In genomic region chr11:15906481-15907035, GRCh38 we compare ENCODE assay signal across 18 cellular contexts.
A peak's percentile ranks its signal among the peaks of the same experiment; 100 is the strongest.
DNase-seq lines count a peak whose midpoint lies in the region; FAIRE-seq and TF ChIP-seq lines count a peak whose summit lies in the region.
"Had no signal": no experiment of that assay in that cellular context is flagged by ENCODE, and none has a peak within 500 bp of the region (broad histone marks: within the 10 kb centered on the region; RNA-seq: fewer than 3 reads in every experiment).

No MANE protein-coding gene starts in this region.

- H3K27ac ChIP-seq in HEK293 (ENCODE audit: extremely low read depth, low read depth, low read length): no peak overlapping the region
- H3K27ac ChIP-seq: A549, GM23248 had no signal

- no peak overlapping the region for H3K4me3 ChIP-seq in HEK293 (ENCODE audit: low read depth, low read length)
- H3K4me3 ChIP-seq: A549, GM23248 had no signal

- H3K36me3 ChIP-seq in HEK293 (ENCODE audit: control insufficient read depth in 2 of 2, insufficient read depth in 1 of 2, low read length in 2 of 2): no peaks in the 10 kb centered on the region

- FAIRE-seq in urothelium cell line (lab: Jason Lieb, UNC): peak; percentile 97
- FAIRE-seq: A549, D721Med, GM18507, HepG2 had no signal

- POLR2A ChIA-PET in HEK293 (lab: Yijun Ruan, JAX): no interaction called here

- no peaks in the 10 kb centered on the region for H3K9me3 ChIP-seq in HEK293 (ENCODE audit: control insufficient read depth, insufficient read depth, low read depth, low read length)
- H3K9me3 ChIP-seq: A549 had no signal

- TF ChIP-seq CTCF in HEK293 (tag by site-specific recombination; IDR thresholded peaks at IDR 0.05): no peak

- DNase-seq in ELF-1 (ENCODE audit: low read depth, low spot score): peak; percentile 25
- DNase-seq in mesenteric fat pad (ENCODE audit: low spot score): peak; percentile 65
- no peak for DNase-seq in urothelium cell line (ENCODE audit: low spot score)
- DNase-seq in pons (ENCODE audit: low spot score): no peak
- DNase-seq in NCI-H748 treated with DMSO at 0.1 percent for 48 hours (lab: John Stamatoyannopoulos, UW): no peak
- DNase-seq: CD8-positive, alpha-beta T cell; COR-L47; DMS153; DMS79 treated with DMSO at 0.1 percent for 48 hours; EL; GF-D8; GM23248; H7 had no signal

- CTCF ChIA-PET in HEK293 (lab: Yijun Ruan, JAX): no interaction called here

- no peaks in the 10 kb centered on the region for H3K4me1 ChIP-seq in HEK293 (ENCODE audit: control insufficient read depth, insufficient read depth, low read length)
- H3K4me1 ChIP-seq: A549 had no signal

TF ChIP-seq in HEK293, 187 proteins besides CTCF, POLR2A, EP300 and RAD21:
- TF ChIP-seq ZIC2 (tag by site-specific recombination; IDR thresholded peaks at IDR 0.05) (no peak), ZFHX2 (tag by site-specific recombination; conservative IDR thresholded peaks at IDR 0.05) (peak; percentile 47), EGR2 (tag by site-specific recombination; IDR thresholded peaks at IDR 0.05; ENCODE audit: low read depth) (peak; percentile 54), ZNF521 (tag by site-specific recombination; IDR thresholded peaks at IDR 0.05) (no peak)
- TF ChIP-seq, protein P1, sequence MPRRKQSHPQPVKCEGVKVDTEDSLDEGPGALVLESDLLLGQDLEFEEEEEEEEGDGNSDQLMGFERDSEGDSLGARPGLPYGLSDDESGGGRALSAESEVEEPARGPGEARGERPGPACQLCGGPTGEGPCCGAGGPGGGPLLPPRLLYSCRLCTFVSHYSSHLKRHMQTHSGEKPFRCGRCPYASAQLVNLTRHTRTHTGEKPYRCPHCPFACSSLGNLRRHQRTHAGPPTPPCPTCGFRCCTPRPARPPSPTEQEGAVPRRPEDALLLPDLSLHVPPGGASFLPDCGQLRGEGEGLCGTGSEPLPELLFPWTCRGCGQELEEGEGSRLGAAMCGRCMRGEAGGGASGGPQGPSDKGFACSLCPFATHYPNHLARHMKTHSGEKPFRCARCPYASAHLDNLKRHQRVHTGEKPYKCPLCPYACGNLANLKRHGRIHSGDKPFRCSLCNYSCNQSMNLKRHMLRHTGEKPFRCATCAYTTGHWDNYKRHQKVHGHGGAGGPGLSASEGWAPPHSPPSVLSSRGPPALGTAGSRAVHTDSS (tag by site-specific recombination; IDR thresholded peaks at IDR 0.05): no peak

Comparison
In these comparisons a context has a peak if more than half of its experiments do, and no peak if none do; other contexts are left out.
1. DNase-seq: peak in ELF-1 (single experiment) and mesenteric fat pad (single experiment); none in urothelium cell line (single experiment), pons (single experiment) and NCI-H748 treated with DMSO at 0.1 percent for 48 hours (single experiment).